In the genomic region with DNA sequence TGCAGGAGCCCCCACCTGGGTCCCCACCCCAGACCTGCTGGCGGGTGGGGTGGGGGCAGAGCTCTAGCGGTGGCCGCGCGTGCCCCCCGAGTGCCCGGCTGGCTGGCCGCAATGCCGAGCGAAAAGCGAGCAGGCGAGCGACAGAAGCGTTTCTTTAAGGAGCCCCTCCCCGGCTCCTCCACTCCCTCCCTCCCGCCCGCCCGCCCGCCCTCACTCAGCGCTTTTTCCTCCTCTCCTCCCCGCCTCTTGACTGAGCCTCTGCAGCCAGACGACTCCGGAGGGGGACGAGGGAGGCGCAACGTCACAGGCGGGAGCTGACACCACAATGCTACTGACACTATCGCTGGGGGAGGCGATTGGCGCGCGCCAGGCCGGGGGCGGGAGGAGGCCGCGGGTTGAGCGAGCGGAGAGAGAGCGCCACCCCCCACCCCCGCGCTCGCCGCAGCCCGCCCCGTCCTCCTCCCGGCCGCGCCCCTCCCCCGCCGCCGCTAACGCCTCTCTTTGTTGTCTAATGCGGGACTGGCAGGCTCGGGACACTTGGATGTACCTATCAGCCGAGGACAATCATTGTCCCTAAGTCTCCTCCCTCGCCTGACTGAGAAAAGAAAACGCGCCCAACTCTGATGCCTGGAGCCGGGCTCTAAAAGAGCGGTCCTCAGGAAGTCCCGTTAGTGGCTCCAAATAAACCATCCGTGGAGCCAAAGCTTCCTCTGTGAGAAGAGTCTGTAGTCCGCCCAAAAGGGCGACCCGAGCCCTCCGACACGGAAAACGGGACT, we compare ENCODE assay signal across 8 cellular contexts. TPM values are rescaled to one million over a fixed set of nuclear protein-coding genes. Genes with fewer than 3 reads are reported as not detected.
DNase-seq lines count a peak whose midpoint lies in the region; ATAC-seq and TF ChIP-seq lines count a peak whose summit lies in the region.

A gene (minus strand): TSS at position 127 of the 776 bp plus-strand sequence. CDS start 313 bp downstream, outside the sequence.

- under 1% methylated on average over 68 of the region's 68 CpGs for WGBS in liver

- H3K9me3 ChIP-seq in BLaER1 (no peaks in the 10 kb centered on the region), liver (ENCODE audit: control insufficient read depth in 4 of 4, low read length in 3 of 4) (no peaks in the 10 kb centered on the region)

- no peak for TF ChIP-seq RAD21 in liver (IDR thresholded peaks at IDR 0.05)

- H3K27me3 ChIP-seq in BLaER1 (no peaks in the 10 kb centered on the region), liver (ENCODE audit: control insufficient read depth in 4 of 4, insufficient read depth in 4 of 4, low read length in 3 of 4) (peaks cover 0 to 3% (median 1%) of the 10 kb centered on the region in 4 donors)

- H3K36me3 ChIP-seq in BLaER1: peaks cover 19% of the 10 kb centered on the region
- H3K36me3 ChIP-seq in liver (ENCODE audit: control insufficient read depth in 4 of 4, insufficient read depth in 3 of 4, low read depth in 1 of 4, low read length in 3 of 4): no peaks in the 10 kb centered on the region

- H3K4me3 ChIP-seq in BLaER1 (peak within 1 kb of the TSS; percentile 98), liver (ENCODE audit: low read depth in 1 of 3, low read length in 3 of 3) (peak within 1 kb of the TSS; percentile 60 to 91 (median 79))

- H3K9ac ChIP-seq in BLaER1 (peak within 1 kb of the TSS; percentile 97), liver (ENCODE audit: low read depth in 1 of 2, low read length in 2 of 2) (peak within 1 kb of the TSS; percentile 47 to 63)

- DNase-seq in NCI-H748 (lab: John Stamatoyannopoulos, UW; ENCODE audit: unreplicated experiment): peak; percentile 95
- peak; percentile 93 to 95 for DNase-seq in activated CD4-positive, alpha-beta T cell treated with anti-CD3 and anti-CD28 coated beads, Interleukin-2, amount 50 U/mL, for 48 hours
- peak; percentile 99 for DNase-seq in dermis blood vessel endothelial cell
- DNase-seq in stimulated activated CD4-positive, alpha-beta T cell treated with anti-CD3 and anti-CD28 coated beads, Interleukin-2, amount 100 ng/mL, for 48 hours: peak; percentile 85 to 87

- no peak for TF ChIP-seq CTCF in liver (IDR thresholded peaks at IDR 0.05; ENCODE audit: low read depth, low read length, missing input control)

- peak within 1 kb of the TSS; percentile 86 for H3K4me2 ChIP-seq in BLaER1

- H3K4me1 ChIP-seq in BLaER1: peaks cover 45% of the 10 kb centered on the region
- peaks cover 10 to 32% (median 18%) of the 10 kb centered on the region in 4 donors for H3K4me1 ChIP-seq in liver (ENCODE audit: control insufficient read depth in 4 of 4, insufficient read depth in 4 of 4, low read length in 3 of 4)

- H3K27ac ChIP-seq in BLaER1 (peak within 1 kb of the TSS; percentile 98), liver (ENCODE audit: low read depth in 1 of 2, low read length in 2 of 2) (peak within 1 kb of the TSS; percentile 82 to 94)

- ATAC-seq in GM19438 (IDR thresholded peaks at IDR 0.05; ENCODE audit: low read depth, unreplicated experiment) (peak; percentile 64), HG03565 (IDR thresholded peaks at IDR 0.05; ENCODE audit: unreplicated experiment) (peak; percentile 50)

- H4K20me1 ChIP-seq in BLaER1: peaks cover 39% of the 10 kb centered on the region

TF ChIP-seq in liver, 16 proteins besides CTCF, POLR2A, EP300 and RAD21:
- TF ChIP-seq EGR1 (IDR thresholded peaks at IDR 0.05; ENCODE audit: low read depth in 2 of 2) (peak in 1 of 2 donors; percentile 57), HNF4G (IDR thresholded peaks at IDR 0.05) (no peak)

RNA-seq across cellular contexts. Expression of the gene that starts here (rescaled TPM):
- total RNA-seq in dermis blood vessel endothelial cell (9.7 and 11.6 TPM in 2 replicates), liver (1 to 10 TPM in 1 of 2 donors, under 1 TPM in 1; 0.33 to 1.4 TPM)
- polyA plus RNA-seq in liver: under 1 TPM in 1 of 2 donors, not detected in 1; 0.89 TPM

Comparison
In these comparisons a context has a peak if more than half of its experiments do, and no peak if none do; other contexts are left out.
1. Peak in every context shown above with its lines: DNase-seq, ATAC-seq, H3K4me3 ChIP-seq and H3K27ac ChIP-seq.